ENCODE assay signal across 18 cellular contexts in genomic region chr16:56295739-56296527, GRCh38.
DNase-seq lines count a peak whose midpoint lies in the region; TF ChIP-seq lines count a peak whose summit lies in the region.
"Had no signal": no experiment of that assay in that cellular context is flagged by ENCODE, and none has a peak within 500 bp of the region (broad histone marks: within the 10 kb centered on the region; RNA-seq: fewer than 3 reads in every experiment).

No MANE protein-coding gene starts in this region.

- no peak overlapping the region for H3K4me3 ChIP-seq in H7 (ENCODE audit: insufficient read depth, low read depth, low read length)
- H3K4me3 ChIP-seq in right atrium auricular region: no peak overlapping the region
- no peak overlapping the region for H3K4me3 ChIP-seq in testis
- H3K4me3 ChIP-seq: hepatocyte had no signal

- no peaks in the 10 kb centered on the region for H3K9me3 Mint-ChIP-seq in mesothelial cell of epicardium

- no peak overlapping the region for H3K4me3 Mint-ChIP-seq in mesothelial cell of epicardium

- H3K27me3 Mint-ChIP-seq in mesothelial cell of epicardium (ENCODE audit: low read depth): no peaks in the 10 kb centered on the region

- no peaks in the 10 kb centered on the region for H3K9me3 ChIP-seq in right atrium auricular region
- no peaks in the 10 kb centered on the region for H3K9me3 ChIP-seq in testis

- TF ChIP-seq CTCF in right atrium auricular region (IDR thresholded peaks at IDR 0.05) (no peak), testis (IDR thresholded peaks at IDR 0.05) (no peak), mesothelial cell of epicardium (IDR thresholded peaks at IDR 0.05; ENCODE audit: unreplicated experiment) (no peak)

- TF ChIP-seq POLR2A in testis (IDR thresholded peaks at IDR 0.05): no peak

- intact Hi-C loops in posterior vena cava (cut with DNase I) (loop anchor here in 1 of 2 donors (10.0 kb wide), 1 partner anchor 101 kb away; the partner anchor contains the start of gene GNAO1), testis (cut with DNase I; ENCODE audit: low total_unique reads) (no loop called here)

- peaks cover 18% of the 10 kb centered on the region for H3K4me1 Mint-ChIP-seq in mesothelial cell of epicardium

- 63 to 72% methylated on average over 10 to 12 of the region's 12 CpGs for WGBS in testis, 2 donors

- H3K4me1 ChIP-seq in right atrium auricular region (peaks cover 0 to 73% of the 10 kb centered on the region in 2 donors), testis (peaks cover 11% of the 10 kb centered on the region)

- no peaks in the 10 kb centered on the region for H3K36me3 Mint-ChIP-seq in mesothelial cell of epicardium

- DNase-seq in H7: peak; percentile 67
- peak in 29 of 56 donors; percentile 23 to 79 (median 56) for DNase-seq in amygdala (lab: John Stamatoyannopoulos, UW)
- no peak for DNase-seq in right atrium auricular region (ENCODE audit: low spot score)
- peak; percentile 35 for DNase-seq in posterior vena cava (ENCODE audit: low spot score)
- DNase-seq in testis: no peak
- DNase-seq in GOT3 (lab: John Stamatoyannopoulos, UW): no peak
- no peak for DNase-seq in mesothelial cell of epicardium (ENCODE audit: low spot score in 2 of 2, unreplicated experiment in 2 of 2)
- DNase-seq in occipital lobe (lab: John Stamatoyannopoulos, UW): no peak
- DNase-seq: activated CD8-positive, alpha-beta memory T cell treated with anti-CD3 and anti-CD28 coated beads for 24 hours; activated gamma-delta T cell treated with Interleukin-2 at 50 U/mL for 16 hours; mesendoderm; NCI-H146; NCI-H774; SHP77; stimulated activated CD4-positive, alpha-beta T cell treated with anti-CD3 and anti-CD28 coated beads, Interleukin-1b, Interleukin-23, amount 100 ng/mL, for 48 hours; stimulated activated CD8-positive, alpha-beta memory T cell treated with anti-CD3 and anti-CD28 coated beads, Interleukin-4, amount 100 ng/mL, for 48 hours had no signal

- H3K36me3 ChIP-seq in H7 (replicated peaks; ENCODE audit: control insufficient read depth, insufficient read depth, low read length) (no peaks in the 10 kb centered on the region), right atrium auricular region (no peaks in the 10 kb centered on the region), testis (ENCODE audit: low read depth, missing control alignments) (no peaks in the 10 kb centered on the region)

- H3K27me3 ChIP-seq in H7 (ENCODE audit: control insufficient read depth, insufficient read depth, low read length): no peaks in the 10 kb centered on the region
- no peaks in the 10 kb centered on the region for H3K27me3 ChIP-seq in right atrium auricular region
- H3K27me3 ChIP-seq in testis: no peaks in the 10 kb centered on the region
- H3K27me3 ChIP-seq: hepatocyte had no signal

- H3K27ac Mint-ChIP-seq in mesothelial cell of epicardium: no peak overlapping the region
- H3K27ac Mint-ChIP-seq: progenitor cell of endocrine pancreas had no signal

- H3K27ac ChIP-seq in right atrium auricular region (peak overlapping the region; percentile 78 to 91), testis (no peak overlapping the region)
- H3K27ac ChIP-seq: hepatocyte had no signal

Comparison
In these comparisons a context has a peak if more than half of its experiments do, and no peak if none do; other contexts are left out.
1. DNase-seq: peak in H7 (single experiment), amygdala (29 of 56) and posterior vena cava (single experiment); none in right atrium auricular region (single experiment), testis (single experiment), GOT3 (single experiment), mesothelial cell of epicardium (0 of 2) and occipital lobe (single experiment).
2. H3K27ac ChIP-seq: peak in right atrium auricular region (2 of 2); none in testis (0 of 2).